20 cellular contexts compared by ENCODE assay signal in genomic region chr1:84121360-84121759, GRCh38. TPM values are rescaled to one million over a fixed set of nuclear protein-coding genes. Genes with fewer than 3 reads are reported as not detected.
A peak's percentile ranks its signal among the peaks of the same experiment; 100 is the strongest.
DNase-seq lines count a peak whose midpoint lies in the region; ATAC-seq and TF ChIP-seq lines count a peak whose summit lies in the region.
"Had no signal": no experiment of that assay in that cellular context is flagged by ENCODE, and none has a peak within 500 bp of the region (broad histone marks: within the 10 kb centered on the region; RNA-seq: fewer than 3 reads in every experiment).

No MANE protein-coding gene starts in this region.

- H3K9me3 ChIP-seq in cardiac muscle cell (ENCODE audit: low read depth) (no peaks in the 10 kb centered on the region), right cardiac atrium (ENCODE audit: control insufficient read depth, low read length) (no peaks in the 10 kb centered on the region)
- H3K9me3 ChIP-seq: A549, BLaER1, SK-N-SH had no signal

- WGBS in right cardiac atrium, result 77% methylated on average over 1 of the region's 1 CpG

- H3K36me3 ChIP-seq in cardiac muscle cell, result no peaks in the 10 kb centered on the region
- H3K36me3 ChIP-seq: BLaER1 had no signal

- H3K27me3 ChIP-seq in cardiac muscle cell (no peaks in the 10 kb centered on the region), right cardiac atrium (ENCODE audit: control insufficient read depth, insufficient read depth) (no peaks in the 10 kb centered on the region)
- H3K27me3 ChIP-seq: BLaER1 had no signal

- H3K4me3 ChIP-seq in cardiac muscle cell (no peak overlapping the region), right cardiac atrium (ENCODE audit: low read length) (no peak overlapping the region)
- H3K4me3 ChIP-seq: A549, BLaER1 had no signal

- no peak for TF ChIP-seq CTCF in cardiac muscle cell (IDR thresholded peaks at IDR 0.05; ENCODE audit: low read depth, low read length)

- intact Hi-C loops in right cardiac atrium (cut with DNase I), result loop anchor here in 3 of 4 donors (5.0 to 10.0 kb wide), 2 partner anchors 187 to 189 kb away; no protein-coding TSS in a partner anchor

- ATAC-seq in right cardiac atrium, result no peak
- ATAC-seq: A549; CD8-positive, alpha-beta T cell; T-cell had no signal

- H3K27ac ChIP-seq in cardiac muscle cell (peak overlapping the region; percentile 59), right cardiac atrium (ENCODE audit: low read length) (no peak overlapping the region)
- H3K27ac ChIP-seq: A549, BLaER1 had no signal

- H3K4me1 ChIP-seq in cardiac muscle cell (ENCODE audit: low read depth) (peaks cover 15% of the 10 kb centered on the region), right cardiac atrium (ENCODE audit: control insufficient read depth, insufficient read depth, low read length) (peaks cover 2% of the 10 kb centered on the region)
- H3K4me1 ChIP-seq: A549, BLaER1 had no signal

- peak in 1 of 2 donors; percentile 37 for DNase-seq in cardiac muscle cell (ENCODE audit: low read depth in 1 of 2, low spot score in 1 of 2)
- DNase-seq in right cardiac atrium, result no peak
- DNase-seq in NCI-H69 (lab: John Stamatoyannopoulos, UW), result peak; percentile 21
- peak; percentile 53 for DNase-seq in left kidney (ENCODE audit: low read depth, low spot score)
- no peak for DNase-seq in T-helper 9 cell
- no peak for DNase-seq in mucosa of gallbladder (ENCODE audit: low spot score)
- DNase-seq in middle frontal gyrus (ENCODE audit: extremely low spot score, low spot score), result no peak
- DNase-seq: CD8-positive, alpha-beta T cell; DMS53; EL; HFFc6; KG1; NCI-H1105 treated with DMSO at 0.1 percent for 48 hours; NCI-H187; NCI-H526; SHP77 treated with DMSO at 0.1 percent for 48 hours; SK-N-SH; T-cell had no signal

RNA-seq across cellular contexts. Expression of gene PRKACB, which starts 22.7 kb away (rescaled TPM):
- total RNA-seq in cardiac muscle cell (17.5 and 21.2 TPM in 2 replicates), right cardiac atrium (10 to 100 TPM; 49.6 to 53.5 (median 51.3) TPM), mucosa of gallbladder (70.5 TPM)
- polyA plus RNA-seq in cardiac muscle cell (27.1 and 42.9 TPM in 2 replicates), right cardiac atrium (21.0 TPM)

Comparison
In these comparisons a context has a peak if more than half of its experiments do, and no peak if none do; other contexts are left out.
1. DNase-seq: peak in NCI-H69 (single experiment) and left kidney (single experiment); none in right cardiac atrium (0 of 3), T-helper 9 cell (single experiment), mucosa of gallbladder (single experiment) and middle frontal gyrus (single experiment).